ENCODE assay signal across 1 cellular context in genomic region chr17:21550031-21550430, GRCh38.
TF ChIP-seq lines count a peak whose summit lies in the region.
"Not testable (repeated sequence)": the region's sequence is repeated elsewhere in the genome, so short reads cannot be mapped to it uniquely, and the experiment has no call there.

No MANE protein-coding gene starts in this region.

TF ChIP-seq in K562, 482 proteins besides CTCF, POLR2A, EP300 and RAD21:
- TF ChIP-seq ATF3 (IDR thresholded peaks at IDR 0.05) (peak; percentile 65), CEBPG (tag; conservative IDR thresholded peaks at IDR 0.05 in 1 of 2, IDR thresholded peaks at IDR 0.05 in 1 of 2) (peak in 1 of 2 experiments; percentile 81; a peak in 2 of 4 replicates), FOSL1 (tag; conservative IDR thresholded peaks at IDR 0.05) (peak; percentile 82), ZNF589 (CRISPR knock-in tag; IDR thresholded peaks at IDR 0.05; ENCODE audit: low read depth) (0 out of 2 replicates have a peak, but pooled peaks have one; percentile 55), JUND (IDR thresholded peaks at IDR 0.05; ENCODE audit: borderline replicate concordance, low read depth, low read length) (peak; percentile 66; the same call in 1 of the 2 replicates), RCOR1 (IDR thresholded peaks at IDR 0.05; ENCODE audit: borderline replicate concordance in 1 of 2, low read depth in 2 of 2, low read length in 2 of 2) (0 out of 4 replicates have a peak, but pooled peaks of 1 of the 2 experiments have one; percentile 27)
- TF ChIP-seq ATF3 (CRISPR knock-in tag; conservative IDR thresholded peaks at IDR 0.05); CEBPG (CRISPR knock-in tag; IDR thresholded peaks at IDR 0.05); JUND (tag; IDR thresholded peaks at IDR 0.05; ENCODE audit: borderline replicate concordance, low read depth, low read length): not testable (repeated sequence)
